1 cellular context compared by ENCODE assay signal in genomic region chr11:45405916-45406670, GRCh38.
TF ChIP-seq lines count a peak whose summit lies in the region.

No MANE protein-coding gene starts in this region.

TF ChIP-seq in K562, 482 proteins besides CTCF, POLR2A, EP300 and RAD21 (continued from another document):
- TF ChIP-seq CUX1 (CRISPR knock-in tag; IDR thresholded peaks at IDR 0.05), result no peak
- TF ChIP-seq ZBTB12 (CRISPR knock-in tag; IDR thresholded peaks at IDR 0.05), result no peak
- TF ChIP-seq GTF2F1 (IDR thresholded peaks at IDR 0.05; ENCODE audit: low read depth, low read length), result no peak
- no peak for TF ChIP-seq AFF1 (IDR thresholded peaks at IDR 0.05; ENCODE audit: low read depth in 1 of 2, partially characterized antibody in 2 of 2)
- no peak for TF ChIP-seq TEAD4 (IDR thresholded peaks at IDR 0.05; ENCODE audit: low read length)
- TF ChIP-seq TEAD4 (CRISPR knock-in tag; IDR thresholded peaks at IDR 0.05; ENCODE audit: borderline replicate concordance), result no peak
- TF ChIP-seq DLX4 (CRISPR knock-in tag; IDR thresholded peaks at IDR 0.05), result no peak
- TF ChIP-seq FOXP1 (CRISPR knock-in tag; IDR thresholded peaks at IDR 0.05), result no peak
- no peak for TF ChIP-seq ZNF778 (CRISPR knock-in tag; IDR thresholded peaks at IDR 0.05)
- no peak for TF ChIP-seq NRF1 (conservative IDR thresholded peaks at IDR 0.05 in 1 of 2, IDR thresholded peaks at IDR 0.05 in 1 of 2)
- no peak for TF ChIP-seq HOXB6 (CRISPR knock-in tag; IDR thresholded peaks at IDR 0.05; ENCODE audit: borderline replicate concordance)
